ENCODE assay signal across 17 cellular contexts in genomic region chr5:178320281-178320855, GRCh38.
"Had no signal": no experiment of that assay in that cellular context is flagged by ENCODE, and none has a peak within 500 bp of the region (broad histone marks: within the 10 kb centered on the region; RNA-seq: fewer than 3 reads in every experiment).

No MANE protein-coding gene starts in this region.

- H3K4me1 Mint-ChIP-seq: activated CD4-positive, alpha-beta memory T cell treated with anti-CD3 and anti-CD28 coated beads, Interleukin-2, amount 10 ng/mL, durations not matched to agents 7 days and 5 days; activated naive CD8-positive, alpha-beta T cell treated with anti-CD3 and anti-CD28 coated beads, Interleukin-2, amount 10 ng/mL, durations not matched to agents 7 days and 5 days; T-cell had no signal

- H3K4me1 ChIP-seq: prostate gland, stomach, uterus had no signal

- ATAC-seq: T-cell had no signal

- H3K36me3 ChIP-seq: prostate gland, stomach, thoracic aorta, uterus had no signal

- H3K27me3 Mint-ChIP-seq: activated CD4-positive, alpha-beta memory T cell treated with anti-CD3 and anti-CD28 coated beads, Interleukin-2, amount 10 ng/mL, durations not matched to agents 7 days and 5 days; T-cell had no signal

- H3K9me3 ChIP-seq: prostate gland, stomach, thoracic aorta, uterus had no signal

- H3K27ac Mint-ChIP-seq: activated CD4-positive, alpha-beta memory T cell treated with anti-CD3 and anti-CD28 coated beads, Interleukin-2, amount 10 ng/mL, durations not matched to agents 7 days and 5 days; activated naive CD8-positive, alpha-beta T cell treated with anti-CD3 and anti-CD28 coated beads, Interleukin-2, amount 10 ng/mL, durations not matched to agents 7 days and 5 days; naive B cell; T-cell had no signal

- H3K4me3 ChIP-seq: lung, prostate gland, stomach, thoracic aorta, uterus had no signal

- H3K27ac ChIP-seq: prostate gland, stomach, thoracic aorta, uterus had no signal

- DNase-seq: activated CD4-positive, alpha-beta memory T cell treated with anti-CD3 and anti-CD28 coated beads, Interleukin-2, amount 10 ng/mL, durations not matched to agents 7 days and 5 days; activated CD4-positive, alpha-beta T cell treated with anti-CD3 and anti-CD28 coated beads for 1 hour; activated naive CD8-positive, alpha-beta T cell treated with anti-CD3 and anti-CD28 coated beads, Interleukin-2, amount 10 ng/mL, durations not matched to agents 7 days and 5 days; activated T-cell treated with anti-CD3 and anti-CD28 coated beads, Interleukin-2, amount 50 U/mL, for 48 hours; anterior cingulate cortex; midbrain; naive B cell; occipital lobe; stimulated activated CD4-positive, alpha-beta T cell treated with anti-CD3 and anti-CD28 coated beads, Interleukin-15, amount 100 ng/mL, for 24 hours; stimulated activated CD4-positive, alpha-beta T cell treated with anti-CD3 and anti-CD28 coated beads, Interleukin-4, amount 100 ng/mL, for 4 hours; stomach; T-cell; T1000; uterus had no signal

- H3K27me3 ChIP-seq: stomach, uterus had no signal

- H3K4me3 Mint-ChIP-seq: activated CD4-positive, alpha-beta memory T cell treated with anti-CD3 and anti-CD28 coated beads, Interleukin-2, amount 10 ng/mL, durations not matched to agents 7 days and 5 days; activated naive CD8-positive, alpha-beta T cell treated with anti-CD3 and anti-CD28 coated beads, Interleukin-2, amount 10 ng/mL, durations not matched to agents 7 days and 5 days; naive B cell; T-cell had no signal

- H3K36me3 Mint-ChIP-seq: activated naive CD8-positive, alpha-beta T cell treated with anti-CD3 and anti-CD28 coated beads, Interleukin-2, amount 10 ng/mL, durations not matched to agents 7 days and 5 days; naive B cell; T-cell had no signal
